In the genomic region with DNA sequence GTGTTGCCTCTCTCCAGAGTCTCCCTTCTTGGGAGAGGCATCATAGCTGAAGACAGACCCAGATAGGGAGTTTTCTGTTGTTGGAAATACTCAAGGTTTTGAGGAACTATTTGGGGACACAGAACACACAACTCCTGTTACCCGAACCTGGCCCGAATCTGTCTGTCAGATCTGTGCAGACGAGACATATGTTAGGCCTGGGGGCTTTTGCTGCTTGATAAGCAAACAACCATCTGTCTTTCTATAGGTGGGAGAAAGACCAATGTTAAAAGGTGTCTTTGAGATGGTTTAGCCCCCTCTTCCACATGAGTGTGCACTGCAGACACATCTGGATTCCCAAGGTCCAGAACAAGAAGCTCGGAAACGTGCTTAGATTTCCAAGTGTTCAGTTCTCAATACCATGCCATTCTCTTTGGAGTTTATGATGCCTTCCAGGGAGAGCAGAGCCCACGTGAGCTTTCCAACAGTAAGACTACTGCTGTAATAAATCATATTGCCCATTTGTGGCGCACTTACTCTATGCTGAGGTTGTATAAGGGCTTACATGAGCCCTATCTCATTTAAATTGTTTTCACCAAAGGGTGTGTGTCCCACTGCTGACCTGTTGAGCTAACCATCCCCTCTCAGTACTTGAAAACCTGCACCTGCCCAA, we compare ENCODE assay signal across 3 cellular contexts.
TF ChIP-seq lines count a peak whose summit lies in the region.

No MANE protein-coding gene starts in this region.

TF ChIP-seq in SK-N-SH, 30 proteins besides CTCF, POLR2A, EP300 and RAD21:
- TF ChIP-seq SIN3A (IDR thresholded peaks at IDR 0.05; ENCODE audit: borderline replicate concordance, low read depth, low read length) (no peak), NFIC (IDR thresholded peaks at IDR 0.05; ENCODE audit: borderline replicate concordance) (no peak), GATA2 (CRISPR knock-in tag; IDR thresholded peaks at IDR 0.05) (peak; percentile 68)

TF ChIP-seq in SK-N-SH treated with all-trans-retinoic acid at 6 μM for 48 hours, 23 proteins besides CTCF, POLR2A, EP300 and RAD21:
- no peak for TF ChIP-seq TOX (CRISPR knock-in tag; IDR thresholded peaks at IDR 0.05; ENCODE audit: borderline replicate concordance)
- TF ChIP-seq BACH2 (CRISPR knock-in tag; IDR thresholded peaks at IDR 0.05; ENCODE audit: borderline replicate concordance) = no peak
- TF ChIP-seq PPARA (CRISPR knock-in tag; IDR thresholded peaks at IDR 0.05; ENCODE audit: borderline replicate concordance) = no peak
- no peak for TF ChIP-seq ZNF565 (CRISPR knock-in tag; conservative IDR thresholded peaks at IDR 0.05; ENCODE audit: low read depth)
- TF ChIP-seq ZFP3 (CRISPR knock-in tag; IDR thresholded peaks at IDR 0.05) = no peak
- no peak for TF ChIP-seq ZC3H10 (CRISPR knock-in tag; IDR thresholded peaks at IDR 0.05)
- TF ChIP-seq TCF4 (CRISPR knock-in tag; IDR thresholded peaks at IDR 0.05; ENCODE audit: borderline replicate concordance) = no peak

TF ChIP-seq in GM12878, 131 proteins besides CTCF, POLR2A, EP300 and RAD21:
- TF ChIP-seq CHD4 (IDR thresholded peaks at IDR 0.05) (no peak), SMARCA5 (IDR thresholded peaks at IDR 0.05) (peak; percentile 54; the same call in 1 of the 2 replicates)
